ENCODE assay signal across 10 cellular contexts in genomic region chr14:68942281-68943035, GRCh38. TPM values are rescaled to one million over a fixed set of nuclear protein-coding genes. Genes with fewer than 3 reads are reported as not detected.
DNase-seq lines count a peak whose midpoint lies in the region; ATAC-seq, FAIRE-seq and TF ChIP-seq lines count a peak whose summit lies in the region.
"Had no signal": no experiment of that assay in that cellular context is flagged by ENCODE, and none has a peak within 500 bp of the region (broad histone marks: within the 10 kb centered on the region; RNA-seq: fewer than 3 reads in every experiment).

No MANE protein-coding gene starts in this region.

- H3K9me3 ChIP-seq in HepG2 (ENCODE audit: low read length) = no peaks in the 10 kb centered on the region
- no peaks in the 10 kb centered on the region for H3K9me3 ChIP-seq in right lobe of liver
- H3K9me3 ChIP-seq in body of pancreas = no peaks in the 10 kb centered on the region
- H3K9me3 ChIP-seq in muscle layer of duodenum (ENCODE audit: control insufficient read depth in 1 of 2, low read length in 2 of 2) = no peaks in the 10 kb centered on the region
- H3K9me3 ChIP-seq in CD8-positive, alpha-beta memory T cell (ENCODE audit: low read length) = no peaks in the 10 kb centered on the region

- H3K36me3 ChIP-seq in HepG2 (replicated peaks in 1 of 2; ENCODE audit: control insufficient read depth in 1 of 2, insufficient read depth in 2 of 2, low read length in 2 of 2) (peaks cover 12 to 21% of the 10 kb centered on the region in 2 experiments; a peak in 4 of 5 replicates), right lobe of liver (no peaks in the 10 kb centered on the region), body of pancreas (replicated peaks in 1 of 2; ENCODE audit: insufficient read depth in 1 of 2, low read depth in 2 of 2) (no peaks in the 10 kb centered on the region), muscle layer of duodenum (ENCODE audit: control insufficient read depth in 1 of 2, insufficient read depth in 2 of 2, low read length in 2 of 2) (no peaks in the 10 kb centered on the region)
- H3K36me3 ChIP-seq in CD8-positive, alpha-beta memory T cell (ENCODE audit: insufficient read depth, low read length) = no peaks in the 10 kb centered on the region

- H3K36me3 Mint-ChIP-seq in CD8-positive, alpha-beta memory T cell = no peaks in the 10 kb centered on the region

- TF ChIP-seq EP300 in HepG2 (IDR thresholded peaks at IDR 0.05; ENCODE audit: low read depth in 2 of 2, low read length in 2 of 2) (no peak), HepG2 (CRISPR knock-in tag; IDR thresholded peaks at IDR 0.05; ENCODE audit: borderline replicate concordance) (no peak)

- H3K27ac ChIP-seq in HepG2 (ENCODE audit: extremely low read length, insufficient read depth, low read length) = no peak overlapping the region
- H3K27ac ChIP-seq in right lobe of liver = peak overlapping the region in 1 of 3 donors; percentile 99
- H3K27ac ChIP-seq in body of pancreas = peak overlapping the region; percentile 48 to 91 (median 89)
- H3K27ac ChIP-seq in muscle layer of duodenum (ENCODE audit: low read length) = peak overlapping the region; percentile 26
- H3K27ac ChIP-seq in CD8-positive, alpha-beta memory T cell (ENCODE audit: low read depth, low read length) = no peak overlapping the region

- H3K27me3 Mint-ChIP-seq in CD8-positive, alpha-beta memory T cell = peaks cover 1 to 5% of the 10 kb centered on the region in 2 donors
- H3K27me3 Mint-ChIP-seq: activated CD4-positive, alpha-beta T cell treated with anti-CD3 and anti-CD28 coated beads, Interleukin-2, amount 10 ng/mL, durations not matched to agents 24 days and 14 days had no signal

- TF ChIP-seq CTCF in HepG2 (CRISPR knock-in tag; IDR thresholded peaks at IDR 0.05) (no peak), right lobe of liver (IDR thresholded peaks at IDR 0.05) (no peak), body of pancreas (IDR thresholded peaks at IDR 0.05) (no peak)

- H2AFZ ChIP-seq in HepG2 (ENCODE audit: low read length) = no peak overlapping the region

- FAIRE-seq in HepG2 (lab: Jason Lieb, UNC) = no peak

- no peak overlapping the region for H3K4me2 ChIP-seq in HepG2 (ENCODE audit: low read depth, low read length)

- H4K20me1 ChIP-seq in HepG2 (ENCODE audit: insufficient read depth, low read length) = peaks cover 34% of the 10 kb centered on the region

- no peak for TF ChIP-seq POLR2A in HepG2 (IDR thresholded peaks at IDR 0.05; ENCODE audit: insufficient read depth in 1 of 2, low read depth in 2 of 2, low read length in 2 of 2)
- no peak for TF ChIP-seq POLR2A in right lobe of liver (IDR thresholded peaks at IDR 0.05)
- no peak for TF ChIP-seq POLR2A in body of pancreas (IDR thresholded peaks at IDR 0.05)

- 97% methylated on average over 12 of the region's 14 CpGs for WGBS in HepG2 (ENCODE audit: low lambda C conversion rate)
- WGBS in right lobe of liver (ENCODE audit: insufficient coverage, low coverage, low lambda C conversion rate, missing lambda C conversion rate) = 80% methylated on average over 2 of the region's 14 CpGs
- 61 to 71% methylated on average over 14 of the region's 14 CpGs for WGBS in body of pancreas, 2 donors

- TF ChIP-seq RAD21 in HepG2 (CRISPR knock-in tag; IDR thresholded peaks at IDR 0.05) = no peak

- no peaks in the 10 kb centered on the region for H3K9me3 Mint-ChIP-seq in CD8-positive, alpha-beta memory T cell
- H3K9me3 Mint-ChIP-seq: activated CD4-positive, alpha-beta T cell treated with anti-CD3 and anti-CD28 coated beads, Interleukin-2, amount 10 ng/mL, durations not matched to agents 24 days and 14 days had no signal

- no TSS peak for BruUV-seq in HepG2 (replicated peaks; lab: Mats Ljungman, UMichigan)

- H3K79me2 ChIP-seq in HepG2 (ENCODE audit: insufficient read depth, low read length) = peaks cover 90% of the 10 kb centered on the region

- in situ Hi-C loops in HepG2 (cut with HindIII; ENCODE audit: extremely low pct_ligation_motif_present, low pct_unique_long_range_greater_than_20kb) = loop anchor here (5.0 kb wide), 1 partner anchor 35 kb away; the partner anchor contains the start of gene ACTN1

- H3K27me3 ChIP-seq in HepG2 (ENCODE audit: control insufficient read depth in 1 of 2, insufficient read depth in 2 of 2, low read length in 2 of 2) (no peaks in the 10 kb centered on the region), right lobe of liver (no peaks in the 10 kb centered on the region), body of pancreas (no peaks in the 10 kb centered on the region), muscle layer of duodenum (ENCODE audit: low read depth, low read length) (no peaks in the 10 kb centered on the region)
- H3K27me3 ChIP-seq in CD8-positive, alpha-beta memory T cell (ENCODE audit: insufficient read depth, low read length, poor library complexity, severe bottlenecking) = no peaks in the 10 kb centered on the region

- CTCF ChIA-PET in HepG2 (lab: Yijun Ruan, JAX; ENCODE audit: low intra/inter-chr PET ratio, low total read pairs) = interaction anchor here (2.9 kb wide), 1 partner anchor 31 kb away, joined by 13 read pairs; no protein-coding TSS in a partner anchor
- CTCF ChIA-PET in CD8-positive, alpha-beta memory T cell (lab: Charles Lee) = no interaction called here

- H3K4me3 ChIP-seq in HepG2 (replicated peaks in 1 of 3; ENCODE audit: insufficient read depth in 1 of 3, low read depth in 2 of 3, low read length in 3 of 3) = no peak overlapping the region
- no peak overlapping the region for H3K4me3 ChIP-seq in right lobe of liver
- no peak overlapping the region for H3K4me3 ChIP-seq in body of pancreas
- peak overlapping the region in 1 of 2 donors; percentile 6 for H3K4me3 ChIP-seq in muscle layer of duodenum (ENCODE audit: low read depth in 1 of 2, low read length in 2 of 2)
- H3K4me3 ChIP-seq in CD8-positive, alpha-beta memory T cell (ENCODE audit: low read length) = no peak overlapping the region

- H3K9ac ChIP-seq in HepG2 (ENCODE audit: insufficient read depth, low read depth, low read length) = no peak overlapping the region

- H3K27ac Mint-ChIP-seq in CD8-positive, alpha-beta memory T cell = peak overlapping the region in 1 of 8 donors; percentile 42
- H3K27ac Mint-ChIP-seq: activated CD4-positive, alpha-beta T cell treated with anti-CD3 and anti-CD28 coated beads, Interleukin-2, amount 10 ng/mL, durations not matched to agents 24 days and 14 days had no signal

- H3K4me1 ChIP-seq in HepG2 (ENCODE audit: insufficient read depth, low read length) = peaks cover 96% of the 10 kb centered on the region
- H3K4me1 ChIP-seq in right lobe of liver = peaks cover 0 to 68% (median 34%) of the 10 kb centered on the region in 4 donors
- H3K4me1 ChIP-seq in body of pancreas = peaks cover 98% of the 10 kb centered on the region
- peaks cover 62 to 100% of the 10 kb centered on the region in 2 donors for H3K4me1 ChIP-seq in muscle layer of duodenum (ENCODE audit: control insufficient read depth in 1 of 2, insufficient read depth in 2 of 2, low read length in 2 of 2)
- H3K4me1 ChIP-seq in CD8-positive, alpha-beta memory T cell (ENCODE audit: insufficient read depth, low read length) = peaks cover 63% of the 10 kb centered on the region

- H3K4me3 Mint-ChIP-seq in CD8-positive, alpha-beta memory T cell = no peak overlapping the region
- H3K4me3 Mint-ChIP-seq: activated CD4-positive, alpha-beta T cell treated with anti-CD3 and anti-CD28 coated beads, Interleukin-2, amount 10 ng/mL, durations not matched to agents 24 days and 14 days had no signal

- intact Hi-C loops in HepG2 (cut with micrococcal nuclease; ENCODE audit: unreplicated experiment) = no loop called here
- intact Hi-C loops in right lobe of liver (cut with DNase I) = no loop called here
- intact Hi-C loops in body of pancreas (cut with DNase I) = no loop called here

- peaks cover 8 to 26% (median 18%) of the 10 kb centered on the region in 3 donors for H3K4me1 Mint-ChIP-seq in CD8-positive, alpha-beta memory T cell

- POLR2A ChIA-PET in HepG2 (lab: Yijun Ruan, JAX) = interaction anchor here (1.0 to 2.2 kb wide), 3 partner anchors 13 to 37 kb away, joined by 3 to 6 read pairs (median 5); partner anchors contain the start of gene ACTN1
- POLR2A ChIA-PET in CD8-positive, alpha-beta memory T cell (lab: Charles Lee) = no interaction called here

- DNase-seq in HepG2 (ENCODE audit: low spot score) = no peak
- no peak for DNase-seq in right lobe of liver
- no peak for DNase-seq in body of pancreas
- DNase-seq in cortex of kidney (lab: John Stamatoyannopoulos, UW) = no peak
- no peak for DNase-seq in CD8-positive, alpha-beta memory T cell
- DNase-seq: activated CD4-positive, alpha-beta T cell treated with anti-CD3 and anti-CD28 coated beads, Interleukin-2, amount 10 ng/mL, durations not matched to agents 24 days and 14 days had no signal

- ATAC-seq in HepG2 (no peak), right lobe of liver (no peak), body of pancreas (no peak), GM18861 (IDR thresholded peaks at IDR 0.05; ENCODE audit: unreplicated experiment) (no peak), GM19328 (IDR thresholded peaks at IDR 0.05; ENCODE audit: unreplicated experiment) (no peak)
- ATAC-seq: sciatic nerve had no signal

RNA-seq across cellular contexts. Expression of gene ACTN1, which starts 36.6 kb away (rescaled TPM):
- total RNA-seq in HepG2 (2016; rRNA removed; fragmentation: Illumina TruSeq; extraction: Trizol) (58.6 and 62.4 TPM in 2 replicates), right lobe of liver (100 to 1,000 TPM in 3 of 6 experiments, 10 to 100 TPM in 3; 53.1 to 145 (median 100) TPM), body of pancreas (10 to 100 TPM; 84.8 to 93.6 TPM)
- 9.6 and 10.7 TPM in 2 replicates for total RNA-seq in HepG2 (2016; cell fraction: cytosol; rRNA removed; fragmentation: Illumina TruSeq; extraction: Trizol; ENCODE audit: low read depth)
- total RNA-seq in HepG2 (2016; cell fraction: insoluble cytoplasmic fraction; rRNA removed; fragmentation: Illumina TruSeq; extraction: Trizol) = 55.0 and 63.6 TPM in 2 replicates
- total RNA-seq in HepG2 (2016; cell fraction: membrane; rRNA removed; fragmentation: Illumina TruSeq; extraction: Trizol) = 25.2 and 28.3 TPM in 2 replicates
- total RNA-seq in HepG2 (2016; cell fraction: nucleus; rRNA removed; fragmentation: Illumina TruSeq; extraction: Trizol) = 62.9 and 75.6 TPM in 2 replicates
- polyA plus RNA-seq in HepG2 (2011; rRNA removed) = 152 and 162 TPM in 2 replicates
- polyA plus RNA-seq in HepG2 (2011; cell fraction: cytosol; rRNA removed) = 97.7 and 136 TPM in 2 replicates
- 162 and 195 TPM in 2 replicates for polyA plus RNA-seq in HepG2 (2011; cell fraction: nucleus; rRNA removed)
- 109 and 118 TPM in 2 replicates for polyA plus RNA-seq in HepG2 (2012)
- polyA plus RNA-seq in HepG2 (2016; cell fraction: cytosol; fragmentation: Illumina TruSeq; extraction: Trizol; ENCODE audit: low read depth) = 8.0 and 10.4 TPM in 2 replicates
- polyA plus RNA-seq in HepG2 (2016; cell fraction: insoluble cytoplasmic fraction; fragmentation: Illumina TruSeq; extraction: Trizol; ENCODE audit: low read depth) = 67.9 and 88.1 TPM in 2 replicates
- polyA plus RNA-seq in HepG2 (2016; cell fraction: membrane; fragmentation: Illumina TruSeq; extraction: Trizol; ENCODE audit: low read depth) = 15.3 and 18.8 TPM in 2 replicates
- polyA plus RNA-seq in HepG2 (2016; cell fraction: nucleus; fragmentation: Illumina TruSeq; extraction: Trizol; ENCODE audit: insufficient read depth, low read depth) = 91.6 and 93.8 TPM in 2 replicates
- polyA minus RNA-seq in HepG2 (2011; rRNA and poly(A)+ RNA removed; ENCODE audit: low replicate concordance) = 144 and 214 TPM in 2 replicates
- polyA minus RNA-seq in HepG2 (2011; cell fraction: cytosol; rRNA and poly(A)+ RNA removed) = 167 and 168 TPM in 2 replicates
- polyA minus RNA-seq in HepG2 (2011; cell fraction: nucleus; rRNA and poly(A)+ RNA removed) = 119 and 126 TPM in 2 replicates
- total RNA-seq in CD8-positive, alpha-beta memory T cell = 10 to 100 TPM; 52.7 to 53.3 TPM
- polyA plus RNA-seq in CD8-positive, alpha-beta memory T cell = 47.4 TPM

Comparison
In these comparisons a context has a peak if more than half of its experiments do, and no peak if none do; other contexts are left out.
1. H3K27ac ChIP-seq: peak in body of pancreas (4 of 4) and muscle layer of duodenum (single experiment); none in HepG2 (single experiment) and CD8-positive, alpha-beta memory T cell (single experiment).